27 cellular contexts compared by ENCODE assay signal in the genomic region with DNA sequence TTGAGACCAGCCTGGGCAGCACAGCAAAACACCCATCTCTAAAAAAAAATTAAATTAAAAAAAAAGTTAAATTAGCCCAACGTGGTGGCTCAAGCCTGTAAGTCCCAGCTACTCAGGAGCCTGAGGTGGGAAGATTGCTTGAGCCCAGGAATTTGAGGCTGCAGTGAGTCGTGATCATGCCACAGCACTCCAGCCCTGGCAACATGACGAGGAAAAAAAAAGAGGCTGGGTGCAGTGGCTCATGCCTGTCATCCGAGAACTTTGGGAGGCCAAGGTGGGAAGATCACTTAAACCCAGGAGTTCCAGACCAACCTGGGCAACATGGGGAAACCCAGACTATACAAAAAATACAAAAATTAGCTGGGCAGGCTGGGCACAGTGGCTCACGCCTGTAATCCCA. TPM values are rescaled to one million over a fixed set of nuclear protein-coding genes. Genes with fewer than 3 reads are reported as not detected.
"Had no signal": no experiment of that assay in that cellular context is flagged by ENCODE, and none has a peak within 500 bp of the region (broad histone marks: within the 10 kb centered on the region; RNA-seq: fewer than 3 reads in every experiment).

No MANE protein-coding gene starts in this region.

- FAIRE-seq: urothelium cell line had no signal

- H3K36me3 ChIP-seq: cardiac muscle cell, right lobe of liver, stomach, transverse colon had no signal

- H3K27ac Mint-ChIP-seq: activated CD4-positive, alpha-beta memory T cell treated with anti-CD3 and anti-CD28 coated beads, Interleukin-2, amount 10 ng/mL, durations not matched to agents 7 days and 5 days; activated CD4-positive, alpha-beta T cell treated with anti-CD3 and anti-CD28 coated beads, Interleukin-2, amount 10 ng/mL, durations not matched to agents 24 days and 14 days; activated naive CD4-positive, alpha-beta T cell treated with anti-CD3 and anti-CD28 coated beads for 36 hours; activated naive CD8-positive, alpha-beta T cell treated with anti-CD3 and anti-CD28 coated beads, Interleukin-2, amount 10 ng/mL, durations not matched to agents 7 days and 5 days; activated T-cell treated with anti-CD3 and anti-CD28 coated beads, Interleukin-2, amount 50 U/mL, for 72 hours; memory B cell; nephron progenitor cell; stimulated activated memory B cell treated with anti-CD40 and anti-IgM and Interleukin-4, amounts not matched to agents 10 μg/mL and 1 μg/mL and 100 μg/mL, for 72 hours had no signal

- H3K9me3 ChIP-seq: right lobe of liver, stomach, transverse colon had no signal

- H3K9ac ChIP-seq: parathyroid adenoma had no signal

- H3K4me3 ChIP-seq: cardiac muscle cell, hepatocyte, right lobe of liver, smooth muscle cell, stomach, transverse colon had no signal

- H3K4me3 Mint-ChIP-seq: activated CD4-positive, alpha-beta memory T cell treated with anti-CD3 and anti-CD28 coated beads, Interleukin-2, amount 10 ng/mL, durations not matched to agents 7 days and 5 days; activated CD4-positive, alpha-beta T cell treated with anti-CD3 and anti-CD28 coated beads, Interleukin-2, amount 10 ng/mL, durations not matched to agents 24 days and 14 days; activated naive CD4-positive, alpha-beta T cell treated with anti-CD3 and anti-CD28 coated beads for 36 hours; activated naive CD8-positive, alpha-beta T cell treated with anti-CD3 and anti-CD28 coated beads, Interleukin-2, amount 10 ng/mL, durations not matched to agents 7 days and 5 days; activated T-cell treated with anti-CD3 and anti-CD28 coated beads, Interleukin-2, amount 50 U/mL, for 72 hours; memory B cell; nephron progenitor cell; stimulated activated memory B cell treated with anti-CD40 and anti-IgM and Interleukin-4, amounts not matched to agents 10 μg/mL and 1 μg/mL and 100 μg/mL, for 72 hours had no signal

- H3K27ac ChIP-seq: cardiac muscle cell, foreskin keratinocyte, hepatocyte, parathyroid adenoma, right lobe of liver, stomach, transverse colon, VCaP had no signal

- H3K27me3 ChIP-seq: foreskin keratinocyte, hepatocyte, right lobe of liver, stomach, transverse colon had no signal

- H3K9me3 Mint-ChIP-seq: activated CD4-positive, alpha-beta memory T cell treated with anti-CD3 and anti-CD28 coated beads, Interleukin-2, amount 10 ng/mL, durations not matched to agents 7 days and 5 days; activated CD4-positive, alpha-beta T cell treated with anti-CD3 and anti-CD28 coated beads, Interleukin-2, amount 10 ng/mL, durations not matched to agents 24 days and 14 days; activated naive CD4-positive, alpha-beta T cell treated with anti-CD3 and anti-CD28 coated beads for 36 hours; activated naive CD8-positive, alpha-beta T cell treated with anti-CD3 and anti-CD28 coated beads, Interleukin-2, amount 10 ng/mL, durations not matched to agents 7 days and 5 days; activated T-cell treated with anti-CD3 and anti-CD28 coated beads, Interleukin-2, amount 50 U/mL, for 72 hours; memory B cell; nephron progenitor cell; stimulated activated memory B cell treated with anti-CD40 and anti-IgM and Interleukin-4, amounts not matched to agents 10 μg/mL and 1 μg/mL and 100 μg/mL, for 72 hours had no signal

- DNase-seq: activated CD4-positive, alpha-beta memory T cell treated with anti-CD3 and anti-CD28 coated beads, Interleukin-2, amount 10 ng/mL, durations not matched to agents 7 days and 5 days; activated CD4-positive, alpha-beta T cell treated with anti-CD3 and anti-CD28 coated beads, Interleukin-2, amount 10 ng/mL, durations not matched to agents 24 days and 14 days; activated effector memory CD4-positive, alpha-beta T cell treated with Interleukin-2 at 50 U/mL for 16 hours; activated naive CD4-positive, alpha-beta T cell treated with anti-CD3 and anti-CD28 coated beads for 36 hours; activated naive CD8-positive, alpha-beta T cell treated with anti-CD3 and anti-CD28 coated beads, Interleukin-2, amount 10 ng/mL, durations not matched to agents 7 days and 5 days; activated T-cell treated with anti-CD3 and anti-CD28 coated beads, Interleukin-2, amount 50 U/mL, for 72 hours; amniotic stem cell; cortex of kidney; foreskin keratinocyte; nephron progenitor cell; right lobe of liver; stimulated activated CD4-positive, alpha-beta T cell treated with anti-CD3 and anti-CD28 coated beads, Interleukin-15, amount 100 ng/mL, for 24 hours; stomach; T-helper 2 cell; transverse colon had no signal

- H2AFZ ChIP-seq: hepatocyte had no signal

- ATAC-seq: activated CD4-positive, CD25-positive, alpha-beta regulatory T cell treated with anti-CD3 and anti-CD28 coated beads, Interleukin-2, amount 50 U/mL, for 24 hours; activated T-cell treated with anti-CD3 and anti-CD28 coated beads, Interleukin-2, amount 50 U/mL, for 72 hours; foreskin keratinocyte; right lobe of liver; stimulated activated memory B cell treated with anti-CD40 and anti-IgM and Interleukin-4, amounts not matched to agents 10 μg/mL and 1 μg/mL and 100 μg/mL, for 72 hours had no signal

- H3K27me3 Mint-ChIP-seq: activated CD4-positive, alpha-beta memory T cell treated with anti-CD3 and anti-CD28 coated beads, Interleukin-2, amount 10 ng/mL, durations not matched to agents 7 days and 5 days; activated CD4-positive, alpha-beta T cell treated with anti-CD3 and anti-CD28 coated beads, Interleukin-2, amount 10 ng/mL, durations not matched to agents 24 days and 14 days; activated naive CD8-positive, alpha-beta T cell treated with anti-CD3 and anti-CD28 coated beads, Interleukin-2, amount 10 ng/mL, durations not matched to agents 7 days and 5 days; memory B cell had no signal

- H3K4me1 ChIP-seq: foreskin keratinocyte had no signal

- H3K4me2 ChIP-seq: hepatocyte, smooth muscle cell had no signal

- H3K36me3 Mint-ChIP-seq: activated naive CD8-positive, alpha-beta T cell treated with anti-CD3 and anti-CD28 coated beads, Interleukin-2, amount 10 ng/mL, durations not matched to agents 7 days and 5 days; memory B cell; stimulated activated memory B cell treated with anti-CD40 and anti-IgM and Interleukin-4, amounts not matched to agents 10 μg/mL and 1 μg/mL and 100 μg/mL, for 72 hours had no signal

RNA-seq across cellular contexts. Expression of a gene that starts 29.6 kb away (rescaled TPM):
- total RNA-seq: cardiac muscle cell, epithelial cell of proximal tubule, myocyte, smooth muscle cell, temporal lobe had no signal
